18 cellular contexts compared by ENCODE assay signal in genomic region chr1:112510340-112510739, GRCh38. TPM values are rescaled to one million over a fixed set of nuclear protein-coding genes. Genes with fewer than 3 reads are reported as not detected.
DNase-seq lines count a peak whose midpoint lies in the region; ATAC-seq and TF ChIP-seq lines count a peak whose summit lies in the region.
"Had no signal": no experiment of that assay in that cellular context is flagged by ENCODE, and none has a peak within 500 bp of the region (broad histone marks: within the 10 kb centered on the region; RNA-seq: fewer than 3 reads in every experiment).

No MANE protein-coding gene starts in this region.

- H3K4me1 Mint-ChIP-seq in activated naive CD4-positive, alpha-beta T cell treated with anti-CD3 and anti-CD28 coated beads for 36 hours (ENCODE audit: low read depth): no peaks in the 10 kb centered on the region
- H3K4me1 Mint-ChIP-seq in naive B cell: peaks cover 11 to 30% (median 30%) of the 10 kb centered on the region in 3 donors
- H3K4me1 Mint-ChIP-seq in type B pancreatic cell (ENCODE audit: unreplicated experiment): peaks cover 23% of the 10 kb centered on the region
- H3K4me1 Mint-ChIP-seq: activated CD4-positive, alpha-beta T cell treated with anti-CD3 and anti-CD28 coated beads for 36 hours had no signal

- H3K4me3 ChIP-seq in duodenal mucosa (ENCODE audit: low read depth in 1 of 2, low read length in 2 of 2): peak overlapping the region; percentile 32 to 48

- peaks cover 21 to 34% of the 10 kb centered on the region in 2 donors for H3K27me3 ChIP-seq in duodenal mucosa (ENCODE audit: control insufficient read depth in 1 of 2, insufficient read depth in 2 of 2, low read length in 2 of 2)
- H3K27me3 ChIP-seq: right atrium auricular region, uterus had no signal

- no peak overlapping the region for H3K27ac ChIP-seq in duodenal mucosa (ENCODE audit: low read depth, low read length)
- H3K27ac ChIP-seq: uterus had no signal

- H3K9me3 Mint-ChIP-seq in activated naive CD4-positive, alpha-beta T cell treated with anti-CD3 and anti-CD28 coated beads for 36 hours: no peaks in the 10 kb centered on the region
- no peaks in the 10 kb centered on the region for H3K9me3 Mint-ChIP-seq in naive B cell
- H3K9me3 Mint-ChIP-seq in type B pancreatic cell: no peaks in the 10 kb centered on the region
- H3K9me3 Mint-ChIP-seq: stimulated activated naive CD8-positive, alpha-beta T cell treated with anti-CD3 and anti-CD28 coated beads, Interleukin-15, amount 100 ng/mL, for 72 hours had no signal

- DNase-seq in activated naive CD4-positive, alpha-beta T cell treated with anti-CD3 and anti-CD28 coated beads for 36 hours: no peak
- DNase-seq in activated naive CD4-positive, alpha-beta T cell treated with Interleukin-2 at 50 U/mL for 16 hours: no peak
- DNase-seq in naive B cell: no peak
- no peak for DNase-seq in type B pancreatic cell (ENCODE audit: extremely low spot score, unreplicated experiment)
- DNase-seq in mesenteric fat pad (ENCODE audit: low spot score): no peak
- DNase-seq in activated CD4-positive, alpha-beta T cell treated with anti-CD3 and anti-CD28 coated beads, Interleukin-2, amount 50 U/mL, for 1 hour: no peak
- DNase-seq: activated CD4-positive, alpha-beta T cell treated with anti-CD3 and anti-CD28 coated beads for 36 hours; central memory CD4-positive, alpha-beta T cell; GDM1; hypothalamus; NCI-H2081 treated with DMSO at 0.1 percent for 48 hours; NCI-H510A treated with DMSO at 0.1 percent for 48 hours; SHP77 treated with DMSO at 0.1 percent for 48 hours; stimulated activated naive CD8-positive, alpha-beta T cell treated with anti-CD3 and anti-CD28 coated beads, Interleukin-15, amount 100 ng/mL, for 72 hours; uterus had no signal

- CTCF ChIA-PET in activated naive CD4-positive, alpha-beta T cell treated with anti-CD3 and anti-CD28 coated beads for 36 hours (lab: Charles Lee): interaction anchor here (0.6 to 1.7 kb wide), 5 partner anchors 9 to 204 kb away, joined by 3 to 6 read pairs (median 4); no protein-coding TSS in a partner anchor

- H3K9ac ChIP-seq in duodenal mucosa (ENCODE audit: low read depth in 1 of 2, low read length in 2 of 2): no peak overlapping the region

- ATAC-seq in naive B cell (ENCODE audit: low read depth in 2 of 2): no peak
- no peak for ATAC-seq in HG02623 (IDR thresholded peaks at IDR 0.05; ENCODE audit: unreplicated experiment)
- ATAC-seq: activated CD4-positive, alpha-beta T cell treated with anti-CD3 and anti-CD28 coated beads for 36 hours; stimulated activated naive CD8-positive, alpha-beta T cell treated with anti-CD3 and anti-CD28 coated beads, Interleukin-15, amount 100 ng/mL, for 72 hours had no signal

- H3K36me3 ChIP-seq in duodenal mucosa (ENCODE audit: control insufficient read depth in 1 of 2, insufficient read depth in 2 of 2, low read length in 2 of 2): no peaks in the 10 kb centered on the region
- H3K36me3 ChIP-seq: right atrium auricular region, uterus had no signal

- TF ChIP-seq CTCF in type B pancreatic cell (conservative IDR thresholded peaks at IDR 0.05): no peak

- no peaks in the 10 kb centered on the region for H3K9me3 ChIP-seq in duodenal mucosa (ENCODE audit: control insufficient read depth in 1 of 2, low read length in 2 of 2)
- H3K9me3 ChIP-seq: right atrium auricular region, uterus had no signal

- intact Hi-C loops in activated naive CD4-positive, alpha-beta T cell treated with anti-CD3 and anti-CD28 coated beads for 36 hours (cut with micrococcal nuclease): no loop called here

- peak overlapping the region; percentile 28 for H3K4me3 Mint-ChIP-seq in activated naive CD4-positive, alpha-beta T cell treated with anti-CD3 and anti-CD28 coated beads for 36 hours
- peak overlapping the region in 5 of 8 donors; percentile 29 to 82 (median 77) for H3K4me3 Mint-ChIP-seq in naive B cell
- peak overlapping the region; percentile 81 for H3K4me3 Mint-ChIP-seq in type B pancreatic cell
- H3K4me3 Mint-ChIP-seq: activated CD4-positive, alpha-beta T cell treated with anti-CD3 and anti-CD28 coated beads for 36 hours had no signal

- H3K36me3 Mint-ChIP-seq in activated naive CD4-positive, alpha-beta T cell treated with anti-CD3 and anti-CD28 coated beads for 36 hours (ENCODE audit: low read depth): no peaks in the 10 kb centered on the region
- H3K36me3 Mint-ChIP-seq in naive B cell (no peaks in the 10 kb centered on the region), type B pancreatic cell (peaks cover 5% of the 10 kb centered on the region)

- peaks cover 14% of the 10 kb centered on the region for H3K27me3 Mint-ChIP-seq in activated naive CD4-positive, alpha-beta T cell treated with anti-CD3 and anti-CD28 coated beads for 36 hours (ENCODE audit: low read depth)
- H3K27me3 Mint-ChIP-seq in naive B cell: peaks cover 13 to 17% (median 16%) of the 10 kb centered on the region in 3 donors
- peaks cover 79% of the 10 kb centered on the region for H3K27me3 Mint-ChIP-seq in type B pancreatic cell

- no peak overlapping the region for H3K27ac Mint-ChIP-seq in activated naive CD4-positive, alpha-beta T cell treated with anti-CD3 and anti-CD28 coated beads for 36 hours
- peak overlapping the region in 2 of 6 donors; percentile 48 to 66 for H3K27ac Mint-ChIP-seq in naive B cell
- H3K27ac Mint-ChIP-seq in type B pancreatic cell: peak overlapping the region; percentile 11
- H3K27ac Mint-ChIP-seq: activated CD4-positive, alpha-beta T cell treated with anti-CD3 and anti-CD28 coated beads for 36 hours; stimulated activated naive CD8-positive, alpha-beta T cell treated with anti-CD3 and anti-CD28 coated beads, Interleukin-15, amount 100 ng/mL, for 72 hours had no signal

- H3K4me1 ChIP-seq in duodenal mucosa (ENCODE audit: control insufficient read depth in 1 of 2, insufficient read depth in 2 of 2, low read length in 2 of 2): peaks cover 9 to 10% of the 10 kb centered on the region in 2 donors
- H3K4me1 ChIP-seq: uterus had no signal

RNA-seq across cellular contexts. Expression of gene WNT2B, which starts 1.6 kb away (rescaled TPM):
- total RNA-seq in activated naive CD4-positive, alpha-beta T cell treated with anti-CD3 and anti-CD28 coated beads for 36 hours: under 1 TPM in 1 of 2 experiments, not detected in 1; 0.12 TPM
- polyA plus RNA-seq in naive B cell (ENCODE audit: low read depth in 6 of 6): under 1 TPM in 5 of 6 donors, not detected in 1; 0.03 to 0.59 (median 0.20) TPM
- total RNA-seq in type B pancreatic cell (ENCODE audit: low replicate concordance) (2.7 and 41.0 TPM in 2 replicates), mesenteric fat pad (3.9 TPM)

Comparison
In these comparisons a context has a peak if more than half of its experiments do, and no peak if none do; other contexts are left out.
1. H3K4me3 Mint-ChIP-seq: peak in every context shown above with its lines; median percentile 81 in type B pancreatic cell; 77 in naive B cell; 28 in activated naive CD4-positive, alpha-beta T cell treated with anti-CD3 and anti-CD28 coated beads for 36 hours.